11 cellular contexts compared by ENCODE assay signal in the genomic region with DNA sequence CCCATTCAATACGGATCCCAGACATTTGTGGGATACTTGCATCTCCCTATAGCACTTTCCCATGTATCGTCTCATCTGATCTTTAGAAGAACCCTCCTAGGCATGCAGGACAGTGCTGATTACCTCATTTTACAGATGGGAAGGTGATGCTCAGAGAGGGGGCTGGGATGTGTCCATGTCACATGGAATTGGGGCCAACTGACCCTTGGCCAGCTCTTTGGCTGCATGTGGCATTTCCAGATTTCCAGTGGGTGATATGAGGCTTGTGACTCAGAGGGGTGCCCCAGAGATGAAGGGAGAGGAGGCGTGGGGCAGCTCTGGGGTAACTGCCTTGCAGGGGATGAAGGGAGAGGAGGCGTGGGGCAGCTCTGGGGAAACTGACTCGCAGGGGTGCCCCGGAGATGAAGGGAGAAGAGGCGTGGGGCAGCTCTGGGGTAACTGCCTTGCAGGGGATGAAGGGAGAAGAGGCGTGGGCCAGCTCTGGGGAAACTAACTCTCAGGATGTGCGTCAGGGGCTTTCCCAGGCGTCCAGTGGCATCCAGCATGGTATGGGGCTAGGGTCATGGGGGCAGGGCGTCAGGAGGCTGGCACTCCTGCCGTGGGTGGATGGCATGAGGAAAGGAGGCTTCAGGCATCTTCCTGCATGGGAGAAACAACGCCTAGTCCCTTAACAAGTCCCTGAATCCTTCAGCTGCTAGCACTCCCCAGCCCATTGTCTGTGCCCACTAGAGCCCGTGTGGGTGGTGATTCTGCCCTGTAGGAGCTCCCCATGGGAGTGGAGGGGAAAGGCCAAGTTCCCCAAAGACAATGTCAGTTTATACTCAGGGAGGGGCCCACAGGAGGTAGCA. TPM values are rescaled to one million over a fixed set of nuclear protein-coding genes. Genes with fewer than 3 reads are reported as not detected.
DNase-seq lines count a peak whose midpoint lies in the region; ATAC-seq, FAIRE-seq and TF ChIP-seq lines count a peak whose summit lies in the region.
"Had no signal": no experiment of that assay in that cellular context is flagged by ENCODE, and none has a peak within 500 bp of the region (broad histone marks: within the 10 kb centered on the region; RNA-seq: fewer than 3 reads in every experiment).

No MANE protein-coding gene starts in this region.

- no peaks in the 10 kb centered on the region for H3K36me3 Mint-ChIP-seq in activated T-cell treated with anti-CD3 and anti-CD28 coated beads, Interleukin-2, amount 50 U/mL, for 24 hours (ENCODE audit: low read depth)
- no peaks in the 10 kb centered on the region for H3K36me3 Mint-ChIP-seq in activated CD4-positive, alpha-beta memory T cell treated with anti-CD3 and anti-CD28 coated beads, Interleukin-2, amount 10 ng/mL, durations not matched to agents 7 days and 5 days (ENCODE audit: low read depth)

- CTCF ChIA-PET in activated CD4-positive, alpha-beta memory T cell treated with anti-CD3 and anti-CD28 coated beads, Interleukin-2, amount 10 ng/mL, durations not matched to agents 7 days and 5 days (lab: Charles Lee), result interaction anchor here (0.8 to 3.6 kb wide), 7 partner anchors 9 to 187 kb away, joined by 3 to 26 read pairs (median 7); partner anchors contain the start of gene TBC1D22A

- no peaks in the 10 kb centered on the region for H3K9me3 Mint-ChIP-seq in activated T-cell treated with anti-CD3 and anti-CD28 coated beads, Interleukin-2, amount 50 U/mL, for 24 hours
- H3K9me3 Mint-ChIP-seq in activated CD4-positive, alpha-beta memory T cell treated with anti-CD3 and anti-CD28 coated beads, Interleukin-2, amount 10 ng/mL, durations not matched to agents 7 days and 5 days, result no peaks in the 10 kb centered on the region

- intact Hi-C loops in kidney (cut with DNase I), result no loop called here

- no peak for DNase-seq in activated T-cell treated with anti-CD3 and anti-CD28 coated beads, Interleukin-2, amount 50 U/mL, for 24 hours
- DNase-seq in activated T-cell treated with anti-CD3 and anti-CD28 coated beads for 4 hours, result no peak
- no peak for DNase-seq in activated CD4-positive, alpha-beta memory T cell treated with anti-CD3 and anti-CD28 coated beads, Interleukin-2, amount 10 ng/mL, durations not matched to agents 7 days and 5 days
- DNase-seq in kidney, result peak; percentile 68
- peak; percentile 46 for DNase-seq in stimulated activated naive CD8-positive, alpha-beta T cell treated with anti-CD3 and anti-CD28 coated beads, Interleukin-15, Interleukin-2, amounts not matched to agents 100 U/mL and 50 U/mL, for 24 hours
- no peak for DNase-seq in NCI-H69 (lab: John Stamatoyannopoulos, UW)
- no peak for DNase-seq in NCI-H1092 treated with DMSO at 0.1 percent for 48 hours (lab: John Stamatoyannopoulos, UW)
- DNase-seq: endodermal cell, NCI-H510A, retina had no signal

- no peaks in the 10 kb centered on the region for H3K9me3 ChIP-seq in kidney (ENCODE audit: control insufficient read depth in 1 of 2, low read length in 2 of 2)

- ATAC-seq in stimulated activated naive CD8-positive, alpha-beta T cell treated with anti-CD3 and anti-CD28 coated beads, Interleukin-15, Interleukin-2, amounts not matched to agents 100 U/mL and 50 U/mL, for 24 hours, result peak; percentile 37
- ATAC-seq in HG03097 (IDR thresholded peaks at IDR 0.05; ENCODE audit: low FRiP score, unreplicated experiment), result no peak

- H3K27me3 Mint-ChIP-seq in activated T-cell treated with anti-CD3 and anti-CD28 coated beads, Interleukin-2, amount 50 U/mL, for 24 hours, result no peaks in the 10 kb centered on the region
- no peaks in the 10 kb centered on the region for H3K27me3 Mint-ChIP-seq in activated CD4-positive, alpha-beta memory T cell treated with anti-CD3 and anti-CD28 coated beads, Interleukin-2, amount 10 ng/mL, durations not matched to agents 7 days and 5 days

- no peak overlapping the region for H3K9ac ChIP-seq in kidney (ENCODE audit: low read length in 2 of 2)

- peak overlapping the region; percentile 87 for H3K27ac Mint-ChIP-seq in activated T-cell treated with anti-CD3 and anti-CD28 coated beads, Interleukin-2, amount 50 U/mL, for 24 hours
- peak overlapping the region; percentile 91 for H3K27ac Mint-ChIP-seq in activated CD4-positive, alpha-beta memory T cell treated with anti-CD3 and anti-CD28 coated beads, Interleukin-2, amount 10 ng/mL, durations not matched to agents 7 days and 5 days
- H3K27ac Mint-ChIP-seq: endodermal cell had no signal

- TF ChIP-seq CTCF in kidney (IDR thresholded peaks at IDR 0.05; ENCODE audit: borderline replicate concordance, extremely low read depth, insufficient read depth), result no peak

- peaks cover 34% of the 10 kb centered on the region for H3K4me1 Mint-ChIP-seq in activated T-cell treated with anti-CD3 and anti-CD28 coated beads, Interleukin-2, amount 50 U/mL, for 24 hours (ENCODE audit: low read depth)
- peaks cover 27% of the 10 kb centered on the region for H3K4me1 Mint-ChIP-seq in activated CD4-positive, alpha-beta memory T cell treated with anti-CD3 and anti-CD28 coated beads, Interleukin-2, amount 10 ng/mL, durations not matched to agents 7 days and 5 days
- H3K4me1 Mint-ChIP-seq: endodermal cell had no signal

- no peak for FAIRE-seq in kidney (lab: Jason Lieb, UNC)

- H3K4me1 ChIP-seq in kidney (ENCODE audit: control insufficient read depth in 1 of 2, insufficient read depth in 1 of 2, low read depth in 1 of 2, low read length in 2 of 2), result peaks cover 37 to 41% of the 10 kb centered on the region in 2 donors

- no peaks in the 10 kb centered on the region for H3K36me3 ChIP-seq in kidney (ENCODE audit: control insufficient read depth in 1 of 2, insufficient read depth in 2 of 2, low read length in 2 of 2)

- H3K4me3 ChIP-seq in kidney (ENCODE audit: low read length in 2 of 2), result no peak overlapping the region

- H3K27ac ChIP-seq in kidney (ENCODE audit: low read depth in 2 of 2, low read length in 2 of 2), result no peak overlapping the region

- POLR2A ChIA-PET in activated CD4-positive, alpha-beta memory T cell treated with anti-CD3 and anti-CD28 coated beads, Interleukin-2, amount 10 ng/mL, durations not matched to agents 7 days and 5 days (lab: Charles Lee), result interaction anchor here (0.8 to 5.5 kb wide), 9 partner anchors 9 to 42 kb away, joined by 3 to 32 read pairs (median 8); partner anchors contain the start of gene TBC1D22A

- peak overlapping the region; percentile 42 for H3K4me3 Mint-ChIP-seq in activated T-cell treated with anti-CD3 and anti-CD28 coated beads, Interleukin-2, amount 50 U/mL, for 24 hours
- peak overlapping the region; percentile 62 for H3K4me3 Mint-ChIP-seq in activated CD4-positive, alpha-beta memory T cell treated with anti-CD3 and anti-CD28 coated beads, Interleukin-2, amount 10 ng/mL, durations not matched to agents 7 days and 5 days
- H3K4me3 Mint-ChIP-seq: endodermal cell had no signal

RNA-seq across cellular contexts. Expression of gene CERK, which starts 11.9 kb away (rescaled TPM):
- total RNA-seq in activated CD4-positive, alpha-beta memory T cell treated with anti-CD3 and anti-CD28 coated beads, Interleukin-2, amount 10 ng/mL, durations not matched to agents 7 days and 5 days, result 10 to 100 TPM; 68.7 to 73.4 TPM
- 28.2 TPM for total RNA-seq in kidney
- polyA plus RNA-seq in kidney (ENCODE audit: insufficient read depth, low read depth, low replicate concordance), result 21.6 TPM

RNA-seq across cellular contexts. Expression of gene TBC1D22A, which starts 12.5 kb away (rescaled TPM):
- total RNA-seq in activated CD4-positive, alpha-beta memory T cell treated with anti-CD3 and anti-CD28 coated beads, Interleukin-2, amount 10 ng/mL, durations not matched to agents 7 days and 5 days, result 10 to 100 TPM; 38.5 to 41.0 TPM
- 39.4 TPM for total RNA-seq in kidney
- polyA plus RNA-seq in kidney (ENCODE audit: insufficient read depth, low read depth, low replicate concordance), result 24.6 TPM

Comparison
In these comparisons a context has a peak if more than half of its experiments do, and no peak if none do; other contexts are left out.
1. DNase-seq: peak in kidney (single experiment) and stimulated activated naive CD8-positive, alpha-beta T cell treated with anti-CD3 and anti-CD28 coated beads, Interleukin-15, Interleukin-2, amounts not matched to agents 100 U/mL and 50 U/mL, for 24 hours (single experiment); none in activated T-cell treated with anti-CD3 and anti-CD28 coated beads, Interleukin-2, amount 50 U/mL, for 24 hours (single experiment), activated T-cell treated with anti-CD3 and anti-CD28 coated beads for 4 hours (single experiment), activated CD4-positive, alpha-beta memory T cell treated with anti-CD3 and anti-CD28 coated beads, Interleukin-2, amount 10 ng/mL, durations not matched to agents 7 days and 5 days (single experiment), NCI-H69 (single experiment) and NCI-H1092 treated with DMSO at 0.1 percent for 48 hours (single experiment).